Comparison of ENCODE assay signal across 8 cellular contexts in genomic region chr19:47813304-47813994, GRCh38. TPM values are rescaled to one million over a fixed set of nuclear protein-coding genes. Genes with fewer than 3 reads are reported as not detected.
A peak's percentile ranks its signal among the peaks of the same experiment; 100 is the strongest.
DNase-seq lines count a peak whose midpoint lies in the region; ATAC-seq, FAIRE-seq and TF ChIP-seq lines count a peak whose summit lies in the region.

No MANE protein-coding gene starts in this region.

- TF ChIP-seq CTCF in WTC11 (IDR thresholded peaks at IDR 0.05) (peak; percentile 84), breast epithelium (IDR thresholded peaks at IDR 0.05) (no peak), kidney (IDR thresholded peaks at IDR 0.05; ENCODE audit: borderline replicate concordance, extremely low read depth, insufficient read depth) (peak; percentile 57)

- CTCF ChIA-PET in WTC11 (lab: Charles Lee), result interaction anchor here (0.6 to 1.7 kb wide), 15 partner anchors 10 to 50 kb away, joined by 3 to 23 read pairs (median 5); no protein-coding TSS in a partner anchor

- no peak overlapping the region for H3K27ac ChIP-seq in breast epithelium
- no peak overlapping the region for H3K27ac ChIP-seq in kidney (ENCODE audit: low read depth in 2 of 2, low read length in 2 of 2)

- H3K4me3 Mint-ChIP-seq in WTC11, result no peak overlapping the region

- intact Hi-C loops in breast epithelium (cut with DNase I; ENCODE audit: low total_unique reads) (no loop called here), kidney (cut with DNase I) (no loop called here)

- H3K27ac Mint-ChIP-seq in WTC11, result no peak overlapping the region

- H3K4me1 Mint-ChIP-seq in WTC11, result peaks cover 6% of the 10 kb centered on the region; the same call in 1 of the 2 replicates

- H3K9me3 Mint-ChIP-seq in WTC11, result no peaks in the 10 kb centered on the region

- peak; percentile 26 for DNase-seq in DMS79 treated with DMSO at 0.1 percent for 48 hours (lab: John Stamatoyannopoulos, UW)
- DNase-seq in DMS79 (lab: John Stamatoyannopoulos, UW), result no peak
- DNase-seq in NCI-H1105 treated with DMSO at 0.1 percent for 48 hours (lab: John Stamatoyannopoulos, UW), result peak; percentile 39
- DNase-seq in WTC11 (ENCODE audit: low spot score), result peak; percentile 98
- peak; percentile 28 to 61 for DNase-seq in breast epithelium (ENCODE audit: low spot score in 2 of 2)
- DNase-seq in kidney, result no peak
- peak; percentile 83 for DNase-seq in stimulated activated CD4-positive, alpha-beta T cell treated with anti-CD3 and anti-CD28 coated beads, Interleukin-4, amount 100 ng/mL, for 1 hour

- no peaks in the 10 kb centered on the region for H3K27me3 Mint-ChIP-seq in WTC11 (ENCODE audit: low read depth)

- H3K36me3 ChIP-seq in breast epithelium, result no peaks in the 10 kb centered on the region
- H3K36me3 ChIP-seq in kidney (ENCODE audit: control insufficient read depth in 1 of 2, insufficient read depth in 2 of 2, low read length in 2 of 2), result no peaks in the 10 kb centered on the region

- ATAC-seq in WTC11 (peak; percentile 98), GM19397 (IDR thresholded peaks at IDR 0.05; ENCODE audit: unreplicated experiment) (no peak)

- H3K4me3 ChIP-seq in breast epithelium, result no peak overlapping the region
- H3K4me3 ChIP-seq in kidney (ENCODE audit: low read length in 2 of 2), result no peak overlapping the region

- H3K9me3 ChIP-seq in breast epithelium (no peaks in the 10 kb centered on the region), kidney (ENCODE audit: control insufficient read depth in 1 of 2, low read length in 2 of 2) (no peaks in the 10 kb centered on the region)

- H3K27me3 ChIP-seq in breast epithelium, result peaks cover 0 to 3% of the 10 kb centered on the region in 2 donors

- TF ChIP-seq POLR2A in breast epithelium (IDR thresholded peaks at IDR 0.05), result no peak

- H3K9ac ChIP-seq in kidney (ENCODE audit: low read length in 2 of 2), result no peak overlapping the region

- H3K36me3 Mint-ChIP-seq in WTC11, result no peaks in the 10 kb centered on the region

- H3K4me1 ChIP-seq in breast epithelium (no peaks in the 10 kb centered on the region), kidney (ENCODE audit: control insufficient read depth in 1 of 2, insufficient read depth in 1 of 2, low read depth in 1 of 2, low read length in 2 of 2) (no peaks in the 10 kb centered on the region)

- FAIRE-seq in kidney (lab: Jason Lieb, UNC), result no peak

- POLR2A ChIA-PET in WTC11 (lab: Charles Lee), result no interaction called here

TF ChIP-seq in WTC11, 78 proteins besides CTCF, POLR2A, EP300 and RAD21:
- TF ChIP-seq, protein P1, sequence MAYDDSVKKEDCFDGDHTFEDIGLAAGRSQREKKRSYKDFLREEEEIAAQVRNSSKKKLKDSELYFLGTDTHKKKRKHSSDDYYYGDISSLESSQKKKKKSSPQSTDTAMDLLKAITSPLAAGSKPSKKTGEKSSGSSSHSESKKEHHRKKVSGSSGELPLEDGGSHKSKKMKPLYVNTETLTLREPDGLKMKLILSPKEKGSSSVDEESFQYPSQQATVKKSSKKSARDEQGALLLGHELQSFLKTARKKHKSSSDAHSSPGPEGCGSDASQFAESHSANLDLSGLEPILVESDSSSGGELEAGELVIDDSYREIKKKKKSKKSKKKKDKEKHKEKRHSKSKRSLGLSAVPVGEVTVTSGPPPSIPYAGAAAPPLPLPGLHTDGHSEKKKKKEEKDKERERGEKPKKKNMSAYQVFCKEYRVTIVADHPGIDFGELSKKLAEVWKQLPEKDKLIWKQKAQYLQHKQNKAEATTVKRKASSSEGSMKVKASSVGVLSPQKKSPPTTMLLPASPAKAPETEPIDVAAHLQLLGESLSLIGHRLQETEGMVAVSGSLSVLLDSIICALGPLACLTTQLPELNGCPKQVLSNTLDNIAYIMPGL (CRISPR knock-in tag; IDR thresholded peaks at IDR 0.05), result no peak
- TF ChIP-seq ZNF512 (CRISPR knock-in tag; IDR thresholded peaks at IDR 0.05; ENCODE audit: borderline replicate concordance) (no peak), AR (CRISPR knock-in tag; IDR thresholded peaks at IDR 0.05) (no peak), MYBL2 (CRISPR knock-in tag; IDR thresholded peaks at IDR 0.05) (no peak), PRRX2 (CRISPR knock-in tag; IDR thresholded peaks at IDR 0.05) (no peak), ATF3 (CRISPR knock-in tag; conservative IDR thresholded peaks at IDR 0.05) (no peak), FOXP1 (CRISPR knock-in tag; IDR thresholded peaks at IDR 0.05; ENCODE audit: borderline replicate concordance) (no peak)
- TF ChIP-seq, protein P2, sequence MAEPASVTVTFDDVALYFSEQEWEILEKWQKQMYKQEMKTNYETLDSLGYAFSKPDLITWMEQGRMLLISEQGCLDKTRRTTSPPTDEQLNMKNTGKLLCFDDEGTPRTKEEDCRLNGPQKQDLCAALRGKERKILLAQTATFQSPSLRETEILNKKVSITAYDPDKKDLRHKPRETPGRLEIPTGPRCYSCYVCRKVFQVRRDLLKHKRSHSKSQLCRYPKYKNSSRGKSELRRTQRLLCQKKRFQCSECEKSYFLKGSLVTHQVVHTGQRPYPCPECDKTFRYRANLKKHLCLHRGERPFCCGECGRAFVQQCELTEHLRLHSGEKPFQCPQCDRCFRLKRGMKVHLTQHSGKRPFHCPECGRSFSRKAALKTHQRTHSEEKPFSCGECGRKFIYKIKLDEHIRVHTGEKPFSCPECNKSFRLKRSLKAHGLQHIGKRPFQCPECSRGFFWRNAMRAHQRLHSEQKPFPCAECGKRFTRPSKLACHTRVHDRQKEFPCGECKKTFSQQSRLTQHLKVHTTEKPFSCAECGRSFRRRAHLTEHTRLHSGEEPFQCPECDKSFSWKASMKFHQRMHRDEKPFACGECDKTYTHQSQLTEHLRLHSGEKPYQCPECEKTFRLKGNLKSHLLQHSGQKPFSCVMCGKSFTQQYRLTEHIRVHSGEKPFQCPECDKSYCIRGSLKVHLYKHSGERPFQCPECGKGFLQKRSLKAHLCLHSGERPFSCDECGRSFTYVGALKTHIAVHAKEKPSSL (CRISPR knock-in tag; conservative IDR thresholded peaks at IDR 0.05), result no peak

RNA-seq across cellular contexts. Expression of gene CRX, which starts 8.3 kb away (rescaled TPM):
- 0.17 to 0.53 TPM (median 0.25 TPM) in 3 replicates for total RNA-seq in WTC11 (2021)
- total RNA-seq in breast epithelium, result not detected
- not detected for total RNA-seq in kidney
- polyA plus RNA-seq in kidney (ENCODE audit: insufficient read depth, low read depth, low replicate concordance), result not detected

RNA-seq across cellular contexts. Expression of gene TPRX1, which starts 9.1 kb away (rescaled TPM):
- total RNA-seq in WTC11 (2021) (not detected in 3 replicates), breast epithelium (not detected), kidney (not detected)
- polyA plus RNA-seq in kidney (ENCODE audit: insufficient read depth, low read depth, low replicate concordance), result not detected

RNA-seq across cellular contexts. Expression of gene SELENOW, which starts 34.9 kb away (rescaled TPM):
- total RNA-seq in WTC11 (2021) (391 to 430 TPM (median 422 TPM) in 3 replicates), breast epithelium (100 to 1,000 TPM; 297 to 525 (median 450) TPM), kidney (254 TPM)
- polyA plus RNA-seq in kidney (ENCODE audit: insufficient read depth, low read depth, low replicate concordance), result 530 TPM

RNA-seq across cellular contexts. Expression of gene TPRX2, which starts 45.6 kb away (rescaled TPM):
- total RNA-seq in WTC11 (2021) (not detected in 3 replicates), breast epithelium (not detected), kidney (not detected)
- not detected for polyA plus RNA-seq in kidney (ENCODE audit: insufficient read depth, low read depth, low replicate concordance)

Comparison
In these comparisons a context has a peak if more than half of its experiments do, and no peak if none do; other contexts are left out.
1. DNase-seq: peak in DMS79 treated with DMSO at 0.1 percent for 48 hours (single experiment), NCI-H1105 treated with DMSO at 0.1 percent for 48 hours (single experiment), WTC11 (single experiment), breast epithelium (2 of 2) and stimulated activated CD4-positive, alpha-beta T cell treated with anti-CD3 and anti-CD28 coated beads, Interleukin-4, amount 100 ng/mL, for 1 hour (single experiment); none in DMS79 (single experiment) and kidney (single experiment).
2. CTCF ChIP-seq: peak in WTC11 (single experiment) and kidney (single experiment); none in breast epithelium (0 of 3).